ENCODE assay signal across 8 cellular contexts in genomic region chr17:8383143-8383974, GRCh38. TPM values are rescaled to one million over a fixed set of nuclear protein-coding genes. Genes with fewer than 3 reads are reported as not detected.
DNase-seq lines count a peak whose midpoint lies in the region; TF ChIP-seq lines count a peak whose summit lies in the region.

Gene RPL26 (minus strand): TSS chr17:8383193. CDS start chr17:8382310, 883 bp downstream.

- H2BK15ac ChIP-seq in neuronal stem cell (ENCODE audit: low read length), result no peak within 1 kb of the TSS

- DNase-seq in GDM1 (lab: John Stamatoyannopoulos, UW), result peak; percentile 93
- DNase-seq in HAP-1 (ENCODE audit: low spot score in 2 of 2), result peak; percentile 96 to 97
- DNase-seq in MM.1S, result peak; percentile 99
- peak; percentile 98 for DNase-seq in SIG-M5 treated with dmso at 0.1 percent for 504 hours (lab: John Stamatoyannopoulos, UW; ENCODE audit: unreplicated experiment)
- peak; percentile 91 for DNase-seq in activated gamma-delta T cell treated with anti-CD3 and anti-CD28 coated beads, Interleukin-2, amount 50 U/mL, for 16 hours (ENCODE audit: low read depth)
- DNase-seq in foreskin melanocyte, result peak; percentile 98
- DNase-seq in neuronal stem cell (ENCODE audit: low spot score), result peak; percentile 97
- DNase-seq in substantia nigra (lab: John Stamatoyannopoulos, UW), result peak; percentile 72 to 99 (median 91)

- H3K36me3 ChIP-seq in HAP-1 (replicated peaks), result peaks cover 43% of the 10 kb centered on the region
- H3K36me3 ChIP-seq in MM.1S (replicated peaks; ENCODE audit: insufficient read depth, low read length), result peaks cover 13% of the 10 kb centered on the region; the same call in 1 of the 2 replicates
- peaks cover 26 to 38% of the 10 kb centered on the region in 2 donors for H3K36me3 ChIP-seq in neuronal stem cell (replicated peaks in 1 of 2; ENCODE audit: control insufficient read depth in 2 of 2, insufficient read depth in 2 of 2, low read length in 2 of 2)

- H4K8ac ChIP-seq in neuronal stem cell (ENCODE audit: low read depth, low read length), result peak within 1 kb of the TSS; percentile 66

- H2BK5ac ChIP-seq in neuronal stem cell (ENCODE audit: low read length), result peak within 1 kb of the TSS; percentile 87

- peak within 1 kb of the TSS; percentile 81 for H3K9ac ChIP-seq in MM.1S (ENCODE audit: low read length)
- H3K9ac ChIP-seq in neuronal stem cell (ENCODE audit: low read depth, low read length, poor library complexity), result peak within 1 kb of the TSS; percentile 92

- WGBS in neuronal stem cell (ENCODE audit: extremely low coverage in 2 of 2, insufficient read length in 2 of 2, insufficient replicate concordance in 1 of 2), 2 donors, result no CpG with 5 or more reads among the region's 70 CpGs

- H3K4ac ChIP-seq in neuronal stem cell (ENCODE audit: low read length), result peak within 1 kb of the TSS; percentile 13

- H3K4me2 ChIP-seq in MM.1S (ENCODE audit: low read depth, low read length), result peak within 1 kb of the TSS; percentile 80
- H3K4me2 ChIP-seq in neuronal stem cell (ENCODE audit: insufficient read depth, low read length, poor library complexity, severe bottlenecking), result peak within 1 kb of the TSS; percentile 79

- H3K4me1 ChIP-seq in HAP-1 (peaks cover 22% of the 10 kb centered on the region), MM.1S (ENCODE audit: low read length) (peaks cover 15% of the 10 kb centered on the region), neuronal stem cell (ENCODE audit: control insufficient read depth in 2 of 2, insufficient read depth in 1 of 2, low read depth in 1 of 2, low read length in 2 of 2) (peaks cover 5 to 7% of the 10 kb centered on the region in 2 donors)

- H3K79me1 ChIP-seq in neuronal stem cell (ENCODE audit: low read depth, low read length), result no peaks in the 10 kb centered on the region

- H2AK5ac ChIP-seq in neuronal stem cell (ENCODE audit: low read depth, low read length), result peak within 1 kb of the TSS; percentile 60

- no peaks in the 10 kb centered on the region for H3K9me3 ChIP-seq in HAP-1
- no peaks in the 10 kb centered on the region for H3K9me3 ChIP-seq in MM.1S (replicated peaks; ENCODE audit: insufficient read depth, low read length)
- H3K9me3 ChIP-seq in neuronal stem cell (replicated peaks in 1 of 2; ENCODE audit: control insufficient read depth in 2 of 2, insufficient read depth in 1 of 2, low read depth in 1 of 2, low read length in 2 of 2), result no peaks in the 10 kb centered on the region

- H2AFZ ChIP-seq in MM.1S (ENCODE audit: low read length), result peak within 1 kb of the TSS; percentile 95
- peak within 1 kb of the TSS; percentile 97 for H2AFZ ChIP-seq in neuronal stem cell (ENCODE audit: low read length)

- no peak within 1 kb of the TSS for H2BK120ac ChIP-seq in neuronal stem cell (ENCODE audit: low read depth, low read length)

- H3F3A ChIP-seq in MM.1S (ENCODE audit: insufficient read depth, low read length), result peaks cover 40% of the 10 kb centered on the region

- H2BK12ac ChIP-seq in neuronal stem cell (ENCODE audit: low read length), result peak within 1 kb of the TSS; percentile 14

- H3K14ac ChIP-seq in neuronal stem cell (ENCODE audit: low read length), result peak within 1 kb of the TSS; percentile 77

- H3K4me3 ChIP-seq in HAP-1 (peak within 1 kb of the TSS; percentile 85), MM.1S (ENCODE audit: low read length) (peak within 1 kb of the TSS; percentile 79), neuronal stem cell (ENCODE audit: low read length in 2 of 2) (peak within 1 kb of the TSS; percentile 87 to 97)

- peaks cover 46% of the 10 kb centered on the region for H3K79me2 ChIP-seq in MM.1S (ENCODE audit: low read length)

- H4K20me1 ChIP-seq in MM.1S (ENCODE audit: insufficient read depth, low read length), result peaks cover 23% of the 10 kb centered on the region; the same call in 1 of the 2 replicates

- TF ChIP-seq CTCF in MM.1S (IDR thresholded peaks at IDR 0.05; ENCODE audit: low read length), result peak; percentile 95

- H3K27ac ChIP-seq in MM.1S (ENCODE audit: low read length), result peak within 1 kb of the TSS; percentile 45; the same call in 1 of the 2 replicates
- H3K27ac ChIP-seq in neuronal stem cell (replicated peaks; ENCODE audit: low read length), result peak within 1 kb of the TSS; percentile 80
- H3K27ac ChIP-seq in substantia nigra (ENCODE audit: low read depth, low read length, poor library complexity, severe bottlenecking), result peak within 1 kb of the TSS; percentile 74

- peak within 1 kb of the TSS; percentile 92 for H3K23ac ChIP-seq in neuronal stem cell (ENCODE audit: low read depth, low read length, poor library complexity)

- in situ Hi-C loops in HAP-1 (cut with MboI; ENCODE audit: low sequenced_read_pairs), result loop anchor here (10.0 kb wide), 1 partner anchor 361 kb away; the partner anchor contains the start of gene CCDC42

- no peaks in the 10 kb centered on the region for H3K27me3 ChIP-seq in HAP-1 (ENCODE audit: low read depth)
- H3K27me3 ChIP-seq in MM.1S (replicated peaks; ENCODE audit: insufficient read depth, low read length), result no peaks in the 10 kb centered on the region
- H3K27me3 ChIP-seq in neuronal stem cell (ENCODE audit: control insufficient read depth in 3 of 3, insufficient read depth in 3 of 3, low read depth in 1 of 3, low read length in 3 of 3), result no peaks in the 10 kb centered on the region

- no peaks in the 10 kb centered on the region for H3K9me2 ChIP-seq in MM.1S (replicated peaks; ENCODE audit: insufficient read depth, low read length)

- H3K18ac ChIP-seq in neuronal stem cell (ENCODE audit: low read length), result peak within 1 kb of the TSS; percentile 97

- H4K91ac ChIP-seq in neuronal stem cell (ENCODE audit: low read depth, low read length, poor library complexity), result no peak within 1 kb of the TSS

RNA-seq across cellular contexts. Expression of gene RPL26, which starts in this region (rescaled TPM):
- 7,258 TPM for polyA plus RNA-seq in neuronal stem cell (2013, experiment 1 of 2)
- polyA plus RNA-seq in neuronal stem cell (2013, experiment 2 of 2), result 7,381 TPM

Comparison
In these comparisons a context has a peak if more than half of its experiments do, and no peak if none do; other contexts are left out.
1. Peak in every context shown above with its lines: DNase-seq, H3K4me3 ChIP-seq and H3K27ac ChIP-seq.